24 cellular contexts compared by ENCODE assay signal in genomic region chr3:157769378-157769777, GRCh38.
DNase-seq lines count a peak whose midpoint lies in the region; ATAC-seq, FAIRE-seq and TF ChIP-seq lines count a peak whose summit lies in the region.
"Had no signal": no experiment of that assay in that cellular context is flagged by ENCODE, and none has a peak within 500 bp of the region (broad histone marks: within the 10 kb centered on the region; RNA-seq: fewer than 3 reads in every experiment).

No MANE protein-coding gene starts in this region.

- no peak overlapping the region for H2BK20ac ChIP-seq in H1 (ENCODE audit: low read length)

- H4K20me1 ChIP-seq in H1 (replicated peaks in 1 of 2; ENCODE audit: control insufficient read depth in 1 of 2, insufficient read depth in 2 of 2, low read length in 2 of 2): no peaks in the 10 kb centered on the region

- H3K23ac ChIP-seq in H1 (ENCODE audit: insufficient read length): no peak overlapping the region

- TF ChIP-seq EP300 in H1 (IDR thresholded peaks at IDR 0.05; ENCODE audit: borderline replicate concordance in 1 of 2, low read depth in 2 of 2, low read length in 2 of 2): no peak

- no peak overlapping the region for H2AK5ac ChIP-seq in H1 (ENCODE audit: low read depth, low read length)

- CTCF ChIA-PET in H1 (lab: Charles Lee; ENCODE audit: partially characterized antibody): interaction anchor here (1.0 to 3.1 kb wide), 8 partner anchors 10 to 158 kb away, joined by 3 to 11 read pairs (median 4); no protein-coding TSS in a partner anchor
- CTCF ChIA-PET in activated naive CD4-positive, alpha-beta T cell treated with anti-CD3 and anti-CD28 coated beads, Interleukin-2, amount 10 ng/mL, durations not matched to agents 7 days and 5 days (lab: Charles Lee): no interaction called here

- no peak overlapping the region for H3K4me3 Mint-ChIP-seq in activated naive CD4-positive, alpha-beta T cell treated with anti-CD3 and anti-CD28 coated beads, Interleukin-2, amount 10 ng/mL, durations not matched to agents 7 days and 5 days
- H3K4me3 Mint-ChIP-seq: CD4-positive, alpha-beta T cell; IgD-negative memory B cell had no signal

- H3K27me3 ChIP-seq in H1 (replicated peaks in 1 of 4; ENCODE audit: control insufficient read depth in 3 of 4, extremely low read depth in 1 of 4, insufficient read depth in 3 of 4, low read length in 3 of 4) (no peaks in the 10 kb centered on the region), foreskin keratinocyte (no peaks in the 10 kb centered on the region), gastrocnemius medialis (no peaks in the 10 kb centered on the region)

- no peaks in the 10 kb centered on the region for H3K36me3 Mint-ChIP-seq in activated naive CD4-positive, alpha-beta T cell treated with anti-CD3 and anti-CD28 coated beads, Interleukin-2, amount 10 ng/mL, durations not matched to agents 7 days and 5 days
- H3K36me3 Mint-ChIP-seq: IgD-negative memory B cell had no signal

- TF ChIP-seq POLR2A in H1 (IDR thresholded peaks at IDR 0.05; ENCODE audit: control extremely low read depth in 1 of 2, low read depth in 2 of 2, low read length in 2 of 2) (no peak), gastrocnemius medialis (IDR thresholded peaks at IDR 0.05) (no peak)

- TF ChIP-seq RAD21 in H1 (IDR thresholded peaks at IDR 0.05 in 1 of 2, conservative IDR thresholded peaks at IDR 0.05 in 1 of 2; ENCODE audit: low read depth in 2 of 2, low read length in 2 of 2): peak; percentile 32 to 36; a peak in 3 of 4 replicates

- H2BK5ac ChIP-seq in H1 (ENCODE audit: low read depth, low read length): no peak overlapping the region

- no peaks in the 10 kb centered on the region for H3K79me2 ChIP-seq in H1 (ENCODE audit: control insufficient read depth in 1 of 2, insufficient read depth in 2 of 2, low read length in 2 of 2)

- H3K56ac ChIP-seq in H1 (replicated peaks; ENCODE audit: insufficient read length, low read depth, low read length): no peak overlapping the region

- POLR2A ChIA-PET in H1 (lab: Charles Lee; ENCODE audit: partially characterized antibody): no interaction called here

- no peak overlapping the region for H4K91ac ChIP-seq in H1 (replicated peaks; ENCODE audit: insufficient read length, low read length)

- H3K79me1 ChIP-seq in H1 (ENCODE audit: low read depth, low read length): no peaks in the 10 kb centered on the region

- H2BK15ac ChIP-seq in H1 (ENCODE audit: low read length): no peak overlapping the region

- 0 out of 2 replicates have a peak overlapping the region, but pooled peaks have one; percentile 27 for H2AFZ ChIP-seq in H1 (ENCODE audit: low read length)
- H2AFZ ChIP-seq: PC-9 had no signal

- no peak overlapping the region for H3K14ac ChIP-seq in H1 (ENCODE audit: insufficient read length)

- FAIRE-seq in H1 (lab: Jason Lieb, UNC) (no peak), kidney (lab: Jason Lieb, UNC) (no peak)

- H3K4me1 ChIP-seq in H1 (replicated peaks in 1 of 4; ENCODE audit: control insufficient read depth in 3 of 4, insufficient read depth in 4 of 4, low read length in 3 of 4) (no peaks in the 10 kb centered on the region), foreskin keratinocyte (no peaks in the 10 kb centered on the region), gastrocnemius medialis (no peaks in the 10 kb centered on the region), kidney (ENCODE audit: control insufficient read depth in 1 of 2, insufficient read depth in 1 of 2, low read depth in 1 of 2, low read length in 2 of 2) (no peaks in the 10 kb centered on the region)

- H4K5ac ChIP-seq in H1 (ENCODE audit: insufficient read length, low read depth, low read length): no peak overlapping the region

- DNase-seq in LNCaP clone FGC (ENCODE audit: low read depth) (no peak), H1 (ENCODE audit: low read depth in 1 of 2, low spot score in 2 of 2) (no peak), iPS-NIHi7 (ENCODE audit: extremely low spot score) (peak; percentile 31), foreskin keratinocyte (no peak), gastrocnemius medialis (no peak), kidney (no peak)
- DNase-seq in activated naive CD4-positive, alpha-beta T cell treated with anti-CD3 and anti-CD28 coated beads, Interleukin-2, amount 10 ng/mL, durations not matched to agents 7 days and 5 days: no peak
- DNase-seq: CD4-positive, alpha-beta T cell; COR-L47; DMS153; GF-D8; GOT3; Karpas-422; NCI-H1417; NCI-H187; NCI-H2107; NCI-H446 treated with DMSO at 0.1 percent for 48 hours; NCI-H526 treated with DMSO at 0.1 percent for 48 hours; PC-9; SHP77 treated with DMSO at 0.1 percent for 48 hours; SK-N-SH had no signal

- H3K4ac ChIP-seq in H1 (replicated peaks; ENCODE audit: insufficient read length, low read depth, low read length): no peak overlapping the region

- ATAC-seq in foreskin keratinocyte: no peak
- ATAC-seq in gastrocnemius medialis: no peak

- WGBS in H1 (ENCODE audit: extremely low coverage in 1 of 2, insufficient coverage in 1 of 2, insufficient read length in 1 of 2, insufficient replicate concordance in 2 of 2, low coverage in 1 of 2, low lambda C conversion rate in 2 of 2, missing lambda C conversion rate in 1 of 2), 2 experiments: 100% methylated on average over 1 of the region's 1 CpG; no CpG with 5 or more reads in 1 of the 2 experiments

- H3K9me3 ChIP-seq in H1 (ENCODE audit: insufficient read depth in 2 of 2, low read depth in 1 of 2, low read length in 1 of 2) (no peaks in the 10 kb centered on the region), gastrocnemius medialis (no peaks in the 10 kb centered on the region), kidney (ENCODE audit: control insufficient read depth in 1 of 2, low read length in 2 of 2) (no peaks in the 10 kb centered on the region)
- H3K9me3 ChIP-seq: SK-N-SH had no signal

- H3K9ac ChIP-seq in H1 (replicated peaks in 1 of 4; ENCODE audit: extremely low read depth in 1 of 4, low read depth in 3 of 4, low read length in 3 of 4) (no peak overlapping the region), kidney (ENCODE audit: low read length in 2 of 2) (no peak overlapping the region)
- H3K9ac ChIP-seq: SK-N-SH had no signal

- H4K8ac ChIP-seq in H1 (ENCODE audit: extremely low read depth, insufficient read depth, low read length): no peak overlapping the region

- no peak overlapping the region for H3K4me2 ChIP-seq in H1 (ENCODE audit: insufficient read depth in 1 of 2, low read depth in 2 of 2, low read length in 2 of 2)
- H3K4me2 ChIP-seq: PC-9, SK-N-SH had no signal

- H3K36me3 ChIP-seq in H1 (ENCODE audit: control insufficient read depth in 2 of 4, insufficient read depth in 4 of 4, low read length in 3 of 4) (no peaks in the 10 kb centered on the region), gastrocnemius medialis (no peaks in the 10 kb centered on the region), kidney (ENCODE audit: control insufficient read depth in 1 of 2, insufficient read depth in 2 of 2, low read length in 2 of 2) (no peaks in the 10 kb centered on the region)

- no peaks in the 10 kb centered on the region for H3K27me3 Mint-ChIP-seq in activated naive CD4-positive, alpha-beta T cell treated with anti-CD3 and anti-CD28 coated beads, Interleukin-2, amount 10 ng/mL, durations not matched to agents 7 days and 5 days
- H3K27me3 Mint-ChIP-seq: CD4-positive, alpha-beta T cell; IgD-negative memory B cell had no signal

- TF ChIP-seq CTCF in C4-2B (conservative IDR thresholded peaks at IDR 0.05) (peak; percentile 23), LNCaP clone FGC (IDR thresholded peaks at IDR 0.05; ENCODE audit: control insufficient read depth, extremely low read depth, insufficient read depth) (peak; percentile 23; the same call in 1 of the 2 replicates), H1 (IDR thresholded peaks at IDR 0.05; ENCODE audit: control extremely low read depth in 1 of 3, insufficient read depth in 1 of 3, low read depth in 1 of 3, low read length in 3 of 3) (peak in 2 of 3 experiments; percentile 38 to 39; a peak in 2 of 4 replicates), foreskin keratinocyte (conservative IDR thresholded peaks at IDR 0.05) (no peak), gastrocnemius medialis (IDR thresholded peaks at IDR 0.05 in 4 of 5, conservative IDR thresholded peaks at IDR 0.05 in 1 of 5) (no peak), kidney (IDR thresholded peaks at IDR 0.05; ENCODE audit: borderline replicate concordance, extremely low read depth, insufficient read depth) (no peak)

- H3K27ac Mint-ChIP-seq in activated naive CD4-positive, alpha-beta T cell treated with anti-CD3 and anti-CD28 coated beads, Interleukin-2, amount 10 ng/mL, durations not matched to agents 7 days and 5 days: no peak overlapping the region
- H3K27ac Mint-ChIP-seq: CD4-positive, alpha-beta T cell; IgD-negative memory B cell had no signal

- H3K23me2 ChIP-seq in H1 (ENCODE audit: low read depth, low read length): no peaks in the 10 kb centered on the region

- H3K4me3 ChIP-seq in LNCaP clone FGC (ENCODE audit: low read depth, low read length): no peak overlapping the region
- H3K4me3 ChIP-seq in H1 (ENCODE audit: extremely low read depth in 1 of 4, insufficient read depth in 2 of 4, low read depth in 3 of 4, low read length in 4 of 4): no peak overlapping the region
- no peak overlapping the region for H3K4me3 ChIP-seq in gastrocnemius medialis
- H3K4me3 ChIP-seq in kidney (ENCODE audit: low read length in 2 of 2): no peak overlapping the region
- H3K4me3 ChIP-seq: PC-9 had no signal

- intact Hi-C loops in gastrocnemius medialis (cut with DNase I; ENCODE audit: low total_unique reads): no loop called here
- intact Hi-C loops in kidney (cut with DNase I): no loop called here

- H3K27ac ChIP-seq in C4-2B: no peak overlapping the region; the same call in 1 of the 2 replicates
- H3K27ac ChIP-seq in H1 (ENCODE audit: low read depth, low read length): no peak overlapping the region
- H3K27ac ChIP-seq in foreskin keratinocyte: no peak overlapping the region
- H3K27ac ChIP-seq in gastrocnemius medialis: no peak overlapping the region
- no peak overlapping the region for H3K27ac ChIP-seq in kidney (ENCODE audit: low read depth in 2 of 2, low read length in 2 of 2)
- H3K27ac ChIP-seq: PC-9, RWPE1 had no signal

- no peaks in the 10 kb centered on the region for H3K4me1 Mint-ChIP-seq in activated naive CD4-positive, alpha-beta T cell treated with anti-CD3 and anti-CD28 coated beads, Interleukin-2, amount 10 ng/mL, durations not matched to agents 7 days and 5 days

- peaks cover 2% of the 10 kb centered on the region for H3K9me3 Mint-ChIP-seq in activated naive CD4-positive, alpha-beta T cell treated with anti-CD3 and anti-CD28 coated beads, Interleukin-2, amount 10 ng/mL, durations not matched to agents 7 days and 5 days

- in situ Hi-C loops in gastrocnemius medialis (cut with MboI; ENCODE audit: low sequenced_read_pairs in 4 of 4): no loop called here

- H2BK12ac ChIP-seq in H1 (ENCODE audit: low read depth, low read length): no peak overlapping the region

- H2BK120ac ChIP-seq in H1 (replicated peaks; ENCODE audit: low read depth, low read length): no peak overlapping the region

- no peak overlapping the region for H3K18ac ChIP-seq in H1 (ENCODE audit: extremely low read depth, low read length)

TF ChIP-seq in H1, 55 proteins besides CTCF, POLR2A, EP300 and RAD21 (continues in another document):
- no peak for TF ChIP-seq JUND (IDR thresholded peaks at IDR 0.05; ENCODE audit: low read length)
- TF ChIP-seq TAF7 (optimal IDR thresholded peaks at IDR 0.05; ENCODE audit: borderline replicate concordance, low read depth, low read length): no peak
- no peak for TF ChIP-seq EGR1 (IDR thresholded peaks at IDR 0.05; ENCODE audit: borderline replicate concordance, low read depth, low read length)
- no peak for TF ChIP-seq SP1 (IDR thresholded peaks at IDR 0.05; ENCODE audit: low read depth, low read length)

Comparison
In these comparisons a context has a peak if more than half of its experiments do, and no peak if none do; other contexts are left out.
1. CTCF ChIP-seq: peak in C4-2B (single experiment), LNCaP clone FGC (single experiment) and H1 (2 of 3); none in foreskin keratinocyte (single experiment), gastrocnemius medialis (0 of 5) and kidney (single experiment).